14 cellular contexts compared by ENCODE assay signal in the genomic region with DNA sequence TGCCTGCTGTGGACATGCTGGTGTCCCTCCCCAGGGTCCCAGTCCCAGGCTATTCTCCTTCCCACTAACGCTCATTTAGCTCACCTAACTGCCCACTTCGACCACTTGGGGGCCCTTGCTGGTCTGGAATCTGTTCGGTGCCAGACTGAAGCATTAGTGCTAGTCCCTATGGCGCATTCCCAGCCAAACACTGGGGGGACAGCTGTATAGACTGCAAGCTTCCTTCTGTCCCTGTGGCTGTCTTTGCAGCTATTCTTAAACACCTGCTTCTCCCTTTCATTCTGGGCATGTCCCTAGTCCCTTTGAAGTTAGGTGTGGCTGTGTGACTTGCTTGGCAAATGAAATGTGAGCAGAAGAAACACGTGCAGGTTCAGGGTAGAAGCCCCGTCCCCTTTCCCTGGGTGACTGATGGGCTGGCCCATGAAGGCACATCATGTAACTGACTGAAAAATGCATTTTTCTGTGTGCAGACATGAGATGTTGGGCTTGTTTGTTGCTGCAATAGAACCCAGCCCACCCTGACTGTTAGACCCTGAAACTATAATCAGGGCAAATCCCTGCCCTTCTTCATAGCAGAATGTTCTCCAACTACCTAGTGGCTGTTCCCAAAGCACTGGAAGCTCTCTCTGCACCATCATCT.
DNase-seq lines count a peak whose midpoint lies in the region; ATAC-seq lines count a peak whose summit lies in the region.
"Had no signal": no experiment of that assay in that cellular context is flagged by ENCODE, and none has a peak within 500 bp of the region (broad histone marks: within the 10 kb centered on the region; RNA-seq: fewer than 3 reads in every experiment).

No MANE protein-coding gene starts in this region.

- DNase-seq in COLO668 (lab: John Stamatoyannopoulos, UW; ENCODE audit: unreplicated experiment) (peak; percentile 14), ELR (ENCODE audit: low read depth) (peak; percentile 32), M059J (ENCODE audit: low read depth) (peak; percentile 7), hepatic stellate cell (ENCODE audit: low spot score) (peak; percentile 6), kidney tubule cell (ENCODE audit: low spot score) (no peak)
- DNase-seq: activated naive CD8-positive, alpha-beta T cell treated with anti-CD3 and anti-CD28 coated beads for 36 hours; CD8-positive, alpha-beta memory T cell; cerebellar nuclear complex; NCI-H1105; NCI-H526; SIG-M5; spleen had no signal

- ATAC-seq in GM18909 (IDR thresholded peaks at IDR 0.05; ENCODE audit: poor library complexity, unreplicated experiment), result no peak
- no peak for ATAC-seq in GM18873 (IDR thresholded peaks at IDR 0.05; ENCODE audit: low FRiP score, unreplicated experiment)
